In genomic region chr1:37660646-37661045, GRCh38 we compare ENCODE assay signal across 20 cellular contexts. TPM values are rescaled to one million over a fixed set of nuclear protein-coding genes. Genes with fewer than 3 reads are reported as not detected.
"Had no signal": no experiment of that assay in that cellular context is flagged by ENCODE, and none has a peak within 500 bp of the region (broad histone marks: within the 10 kb centered on the region; RNA-seq: fewer than 3 reads in every experiment).

No MANE protein-coding gene starts in this region.

- H3K79me2 ChIP-seq: hepatocyte had no signal

- H3K9me3 ChIP-seq: esophagus squamous epithelium, neutrophil, pancreas, thoracic aorta had no signal

- H3K4me3 ChIP-seq: cardiac muscle cell, esophagus squamous epithelium, hepatocyte, pancreas, thoracic aorta had no signal

- H3K27me3 ChIP-seq: pancreas had no signal

- DNase-seq: activated CD4-positive, alpha-beta memory T cell treated with anti-CD3 and anti-CD28 coated beads for 36 hours; activated CD4-positive, alpha-beta T cell treated with anti-CD3 and anti-CD28 coated beads for 4 hours; activated T-cell treated with anti-CD3 and anti-CD28 coated beads for 4 hours; effector CD8-positive, alpha-beta T cell; esophagus squamous epithelium; kidney glomerular epithelial cell; left ventricle myocardium superior; stimulated activated naive B cell treated with anti-CD40 and anti-IgM and Interleukin-4, amounts not matched to agents 10 μg/mL and 1 μg/mL and 100 μg/mL, for 72 hours; T-helper 2 cell had no signal

- H3K4me1 ChIP-seq: esophagus squamous epithelium, pancreas had no signal

- ATAC-seq: left ventricle myocardium superior; pancreas; stimulated activated naive B cell treated with anti-CD40 and anti-IgM and Interleukin-4, amounts not matched to agents 10 μg/mL and 1 μg/mL and 100 μg/mL, for 72 hours had no signal

- H3K4me3 Mint-ChIP-seq: activated CD4-positive, alpha-beta memory T cell treated with anti-CD3 and anti-CD28 coated beads for 36 hours; activated naive CD8-positive, alpha-beta T cell; activated T-helper 1 cell treated with anti-CD3 and anti-CD28 coated beads, Interleukin-12 subunit alpha, Interleukin-12 subunit beta, Interleukin-2, Interleukin-4 antibody, amounts not matched to agents 30 ng/mL and 10 ng/mL and 1 ng/mL, durations not matched to agents 14 hours and 24 hours and 36 hours; dendritic cell treated with granulocyte-macrophage colony-stimulating factor and Interleukin-4, amounts not matched to agents 40 ng/mL and 50 ng/mL, for 4 days; stimulated activated naive B cell treated with anti-CD40 and anti-IgM and Interleukin-4, amounts not matched to agents 10 μg/mL and 1 μg/mL and 100 μg/mL, for 72 hours had no signal

- H3K9me3 Mint-ChIP-seq: activated CD4-positive, alpha-beta memory T cell treated with anti-CD3 and anti-CD28 coated beads for 36 hours; activated T-helper 1 cell treated with anti-CD3 and anti-CD28 coated beads, Interleukin-12 subunit alpha, Interleukin-12 subunit beta, Interleukin-2, Interleukin-4 antibody, amounts not matched to agents 30 ng/mL and 10 ng/mL and 1 ng/mL, durations not matched to agents 14 hours and 24 hours and 36 hours; dendritic cell treated with granulocyte-macrophage colony-stimulating factor and Interleukin-4, amounts not matched to agents 40 ng/mL and 50 ng/mL, for 4 days; stimulated activated naive B cell treated with anti-CD40 and anti-IgM and Interleukin-4, amounts not matched to agents 10 μg/mL and 1 μg/mL and 100 μg/mL, for 72 hours had no signal

- H3K27ac ChIP-seq: cardiac muscle cell, esophagus squamous epithelium, hepatocyte, neutrophil, pancreas, thoracic aorta had no signal

- H3K4me2 ChIP-seq: hepatocyte had no signal

- H3K27ac Mint-ChIP-seq: activated CD4-positive, alpha-beta memory T cell treated with anti-CD3 and anti-CD28 coated beads for 36 hours; activated naive CD8-positive, alpha-beta T cell; activated T-helper 1 cell treated with anti-CD3 and anti-CD28 coated beads, Interleukin-12 subunit alpha, Interleukin-12 subunit beta, Interleukin-2, Interleukin-4 antibody, amounts not matched to agents 30 ng/mL and 10 ng/mL and 1 ng/mL, durations not matched to agents 14 hours and 24 hours and 36 hours; dendritic cell treated with granulocyte-macrophage colony-stimulating factor and Interleukin-4, amounts not matched to agents 40 ng/mL and 50 ng/mL, for 4 days; stimulated activated naive B cell treated with anti-CD40 and anti-IgM and Interleukin-4, amounts not matched to agents 10 μg/mL and 1 μg/mL and 100 μg/mL, for 72 hours had no signal

- H2AFZ ChIP-seq: hepatocyte had no signal

- H3K36me3 ChIP-seq: cardiac muscle cell, esophagus squamous epithelium, neutrophil, pancreas, thoracic aorta had no signal

- H3K36me3 Mint-ChIP-seq: activated CD4-positive, alpha-beta memory T cell treated with anti-CD3 and anti-CD28 coated beads for 36 hours; activated naive CD8-positive, alpha-beta T cell; stimulated activated naive B cell treated with anti-CD40 and anti-IgM and Interleukin-4, amounts not matched to agents 10 μg/mL and 1 μg/mL and 100 μg/mL, for 72 hours had no signal

RNA-seq across cellular contexts. Expression of gene RSPO1, which starts 26.0 kb away (rescaled TPM):
- total RNA-seq: activated CD4-positive, alpha-beta memory T cell treated with anti-CD3 and anti-CD28 coated beads for 36 hours; activated T-helper 1 cell treated with anti-CD3 and anti-CD28 coated beads, Interleukin-12 subunit alpha, Interleukin-12 subunit beta, Interleukin-2, Interleukin-4 antibody, amounts not matched to agents 30 ng/mL and 10 ng/mL and 1 ng/mL, durations not matched to agents 14 hours and 24 hours and 36 hours; chondrocyte; endothelial cell of umbilical vein; myocyte had no signal
- polyA plus RNA-seq: endothelial cell of umbilical vein had no signal
